ENCODE assay signal across 8 cellular contexts in genomic region chr1:154334647-154335350, GRCh38. TPM values are rescaled to one million over a fixed set of nuclear protein-coding genes. Genes with fewer than 3 reads are reported as not detected.
DNase-seq lines count a peak whose midpoint lies in the region; ATAC-seq, FAIRE-seq and TF ChIP-seq lines count a peak whose summit lies in the region.

No MANE protein-coding gene starts in this region.

- H3K4me3 ChIP-seq in A549 (no peak overlapping the region), adrenal gland (no peak overlapping the region), heart right ventricle (no peak overlapping the region)

- peak overlapping the region; percentile 43; the same call in 2 of the 3 replicates for H3K4me2 ChIP-seq in A549

- H3K9me3 ChIP-seq in A549, result no peaks in the 10 kb centered on the region
- no peaks in the 10 kb centered on the region for H3K9me3 ChIP-seq in adrenal gland (replicated peaks in 1 of 3)
- no peaks in the 10 kb centered on the region for H3K9me3 ChIP-seq in heart right ventricle

- no peak for TF ChIP-seq EP300 in A549 (IDR thresholded peaks at IDR 0.05)

- peaks cover 14% of the 10 kb centered on the region for H3K4me1 ChIP-seq in A549
- peaks cover 4 to 10% of the 10 kb centered on the region in 2 donors for H3K4me1 ChIP-seq in adrenal gland (replicated peaks in 1 of 2)
- peaks cover 0 to 53% (median 9%) of the 10 kb centered on the region in 9 donors for H3K4me1 ChIP-seq in heart right ventricle

- 23% methylated on average over 9 of the region's 9 CpGs for whole genome bisulfite sequencing in A549 (ENCODE audit: missing lambda C conversion rate)
- 14 to 28% (median 16%) methylated on average over 6 to 9 of the region's 9 CpGs for WGBS in adrenal gland, 4 donors
- 23 to 29% methylated on average over 9 of the region's 9 CpGs for WGBS in heart right ventricle, 2 donors

- DNase-seq in A549 (ENCODE audit: low read depth in 1 of 2, low spot score in 1 of 2) (peak; percentile 83 to 88), NCI-H1105 treated with DMSO at 0.1 percent for 48 hours (lab: John Stamatoyannopoulos, UW) (peak; percentile 62), T-helper 2 cell (peak; percentile 72 to 96 (median 86)), adrenal gland (peak; percentile 73 to 95 (median 90)), heart right ventricle (peak; percentile 81 to 83), sciatic nerve (ENCODE audit: low spot score) (peak; percentile 91), OCI-M2 (lab: John Stamatoyannopoulos, UW; ENCODE audit: unreplicated experiment) (no peak)

- TF ChIP-seq CTCF in A549 (IDR thresholded peaks at IDR 0.05), result peak; percentile 93
- peak; percentile 81 to 87 (median 86) for TF ChIP-seq CTCF in adrenal gland (IDR thresholded peaks at IDR 0.05)
- TF ChIP-seq CTCF in heart right ventricle (IDR thresholded peaks at IDR 0.05), result peak; percentile 74 to 93 (median 89)

- no peak for TF ChIP-seq POLR2A in A549 (IDR thresholded peaks at IDR 0.05; ENCODE audit: low read length)
- no peak for TF ChIP-seq POLR2A in adrenal gland (IDR thresholded peaks at IDR 0.05)

- H3K27ac ChIP-seq in A549 (peak overlapping the region; percentile 38 to 45; a peak in 5 of 6 replicates), adrenal gland (peak overlapping the region in 2 of 5 donors; percentile 18 to 42), heart right ventricle (peak overlapping the region in 7 of 10 donors; percentile 3 to 79 (median 25))

- peak; percentile 67 to 72 for TF ChIP-seq RAD21 in A549 (conservative IDR thresholded peaks at IDR 0.05 in 1 of 2, IDR thresholded peaks at IDR 0.05 in 1 of 2)

- FAIRE-seq in A549 (lab: Jason Lieb, UNC), result no peak

- POLR2A ChIA-PET in A549 (lab: Yijun Ruan, JAX), result interaction anchor here (0.8 to 2.1 kb wide), 2 partner anchors 9 to 345 kb away, joined by 3 to 11 read pairs; partner anchors contain the start of gene ATP8B2

- peaks cover 0 to 33% of the 10 kb centered on the region in 2 donors for H3K36me3 ChIP-seq in adrenal gland (replicated peaks in 1 of 2)
- H3K36me3 ChIP-seq in heart right ventricle, result peaks cover 0 to 95% (median 17%) of the 10 kb centered on the region in 9 donors

- ATAC-seq in A549 (peak; percentile 80 to 96; a peak in 5 of 6 replicates), GM18511 (IDR thresholded peaks at IDR 0.05; ENCODE audit: unreplicated experiment) (peak; percentile 54), heart right ventricle (peak in 7 of 8 donors; percentile 66 to 84 (median 77)), sciatic nerve (peak; percentile 80)

- H3K27me3 ChIP-seq in adrenal gland (no peaks in the 10 kb centered on the region), heart right ventricle (no peaks in the 10 kb centered on the region)

- intact Hi-C loops in adrenal gland (cut with DNase I) (no loop called here), heart right ventricle (cut with DNase I) (loop anchor here in 5 of 10 donors (5.0 to 10.0 kb wide), 4 partner anchors 62 to 150 kb away; partner anchors contain the start of genes TPM3 (in 3 of the 5) and HAX1 (in 1 of the 5)), sciatic nerve (cut with DNase I) (no loop called here)

- CTCF ChIA-PET in A549 (lab: Yijun Ruan, JAX), result interaction anchor here (0.5 to 22.0 kb wide), 65 partner anchors 11 to 492 kb away, joined by 3 to 268 read pairs (median 4); partner anchors contain the start of genes AQP10, ATP8B2, HAX1 and RAB13

TF ChIP-seq in A549, 52 proteins besides CTCF, POLR2A, EP300 and RAD21:
- TF ChIP-seq SMC3 (IDR thresholded peaks at IDR 0.05) (peak; percentile 82), RARB (CRISPR knock-in tag; IDR thresholded peaks at IDR 0.05) (no peak), POLR2AphosphoS2 (conservative IDR thresholded peaks at IDR 0.05; ENCODE audit: low read length) (no peak), EHMT2 (IDR thresholded peaks at IDR 0.05; ENCODE audit: low read depth) (no peak)
TF ChIP-seq in A549: peak in this region for 1.

RNA-seq across cellular contexts. Expression of gene ATP8B2, which starts 9.5 kb away (rescaled TPM):
- 12.7 and 17.2 TPM in 2 replicates for polyA plus RNA-seq in A549 (2011; rRNA removed)
- 19.2 and 28.5 TPM in 2 replicates for polyA plus RNA-seq in A549 (2012; cell fraction: cytosol; rRNA removed)
- 50.9 and 58.8 TPM in 2 replicates for polyA plus RNA-seq in A549 (2012; cell fraction: nucleus; rRNA removed)
- 13.2 to 17.6 TPM (median 17.5 TPM) in 3 replicates for polyA plus RNA-seq in A549 (2017; fragmentation: RNase III; extraction: RNeasy Plus Mini Kit Qiagen cat#74134 plus additional on column Dnase treatment)
- 15.9 and 26.7 TPM in 2 replicates for polyA minus RNA-seq in A549 (2011; rRNA and poly(A)+ RNA removed)
- 10 to 100 TPM; 21.2 to 80.8 (median 26.3) TPM for total RNA-seq in adrenal gland
- polyA plus RNA-seq in adrenal gland, result 10 to 100 TPM in 2 of 3 donors, 1 to 10 TPM in 1; 9.9 to 15.4 (median 11.6) TPM
- 10 to 100 TPM; 10.3 to 17.3 (median 13.3) TPM for total RNA-seq in heart right ventricle
- 10 to 100 TPM in 1 of 2 donors, 1 to 10 TPM in 1; 8.0 to 16.8 TPM for polyA plus RNA-seq in heart right ventricle
- 78.3 TPM for total RNA-seq in sciatic nerve

RNA-seq across cellular contexts. Expression of gene AQP10, which starts 13.9 kb away (rescaled TPM):
- polyA plus RNA-seq in A549 (2011; rRNA removed), result not detected in 2 replicates
- polyA plus RNA-seq in A549 (2012; cell fraction: cytosol; rRNA removed), result not detected in 2 replicates
- polyA plus RNA-seq in A549 (2012; cell fraction: nucleus; rRNA removed), result not detected in 2 replicates
- not detected in 3 replicates for polyA plus RNA-seq in A549 (2017; fragmentation: RNase III; extraction: RNeasy Plus Mini Kit Qiagen cat#74134 plus additional on column Dnase treatment)
- polyA minus RNA-seq in A549 (2011; rRNA and poly(A)+ RNA removed), result not detected in 2 replicates
- not detected for total RNA-seq in adrenal gland
- polyA plus RNA-seq in adrenal gland, result not detected
- total RNA-seq in heart right ventricle, result 1 to 10 TPM in 1 of 10 donors, under 1 TPM in 6, not detected in 3; 0.12 to 1.5 (median 0.48) TPM
- polyA plus RNA-seq in heart right ventricle, result under 1 TPM in 1 of 2 donors, not detected in 1; 0.35 TPM
- not detected for total RNA-seq in sciatic nerve
